Comparison of ENCODE assay signal across 16 cellular contexts in genomic region chr15:67880651-67881182, GRCh38. TPM values are rescaled to one million over a fixed set of nuclear protein-coding genes. Genes with fewer than 3 reads are reported as not detected.
DNase-seq lines count a peak whose midpoint lies in the region; ATAC-seq, FAIRE-seq and TF ChIP-seq lines count a peak whose summit lies in the region.
"Had no signal": no experiment of that assay in that cellular context is flagged by ENCODE, and none has a peak within 500 bp of the region (broad histone marks: within the 10 kb centered on the region; RNA-seq: fewer than 3 reads in every experiment).

No MANE protein-coding gene starts in this region.

- H3K4me3 ChIP-seq in small intestine (ENCODE audit: low read depth in 1 of 2, low read length in 2 of 2) = no peak overlapping the region
- H3K4me3 ChIP-seq: cardiac muscle cell, PC-9 had no signal

- 77 to 86% (median 78%) methylated on average over 3 of the region's 3 CpGs for WGBS in small intestine, 3 donors

- ATAC-seq in esophagus mucosa = peak; percentile 29
- ATAC-seq in T-helper 17 cell = no peak
- ATAC-seq: activated T-cell treated with anti-CD3 and anti-CD28 coated beads, Interleukin-2, amount 50 U/mL, for 72 hours; WTC11 had no signal

- POLR2A ChIA-PET in HEK293T (lab: Yijun Ruan, JAX) = interaction anchor here (1.0 kb wide), 1 partner anchor 173 kb away, joined by 4 read pairs; the partner anchor contains the start of gene PIAS1

- no peak overlapping the region for H3K27ac ChIP-seq in small intestine (ENCODE audit: low read depth in 1 of 2, low read length in 1 of 2)
- H3K27ac ChIP-seq: cardiac muscle cell, PC-9 had no signal

- no peak for FAIRE-seq in small intestine (lab: Jason Lieb, UNC)
- FAIRE-seq: H54 had no signal

- peaks cover 26% of the 10 kb centered on the region for H3K27me3 Mint-ChIP-seq in T-helper 17 cell

- H3K27me3 ChIP-seq in small intestine (ENCODE audit: control insufficient read depth in 2 of 2, insufficient read depth in 2 of 2, low read length in 2 of 2) = no peaks in the 10 kb centered on the region
- H3K27me3 ChIP-seq: cardiac muscle cell had no signal

- DNase-seq in NCI-H345 (lab: John Stamatoyannopoulos, UW) (peak; percentile 6), NCI-H345 treated with DMSO at 0.1 percent for 48 hours (lab: John Stamatoyannopoulos, UW; ENCODE audit: unreplicated experiment) (no peak), RPMI8226 (peak; percentile 85), small intestine (peak; percentile 27), T-helper 17 cell (no peak), HEK293T (ENCODE audit: extremely low spot score) (no peak)
- no peak for DNase-seq in stimulated activated CD4-positive, alpha-beta T cell treated with anti-CD3 and anti-CD28 coated beads, Interleukin-4, amount 100 ng/mL, for 24 hours
- DNase-seq: activated T-cell treated with anti-CD3 and anti-CD28 coated beads, Interleukin-2, amount 50 U/mL, for 72 hours; PC-9; stimulated activated CD4-positive, alpha-beta T cell treated with anti-CD3 and anti-CD28 coated beads, Interleukin-2, amount 100 ng/mL, for 24 hours had no signal

- peaks cover 10% of the 10 kb centered on the region for H3K4me1 Mint-ChIP-seq in T-helper 17 cell

- no peak overlapping the region for H3K27ac Mint-ChIP-seq in T-helper 17 cell
- H3K27ac Mint-ChIP-seq: activated T-cell treated with anti-CD3 and anti-CD28 coated beads, Interleukin-2, amount 50 U/mL, for 72 hours; WTC11 had no signal

- CTCF ChIA-PET in HEK293T (lab: Yijun Ruan, JAX) = interaction anchor here (0.7 kb wide), 1 partner anchor 163 kb away, joined by 3 read pairs; no protein-coding TSS in a partner anchor

- peaks cover 10% of the 10 kb centered on the region for H3K36me3 Mint-ChIP-seq in T-helper 17 cell (ENCODE audit: low read depth)
- H3K36me3 Mint-ChIP-seq: WTC11 had no signal

- H3K4me1 ChIP-seq in small intestine (ENCODE audit: control insufficient read depth in 2 of 2, insufficient read depth in 1 of 2, low read depth in 1 of 2, low read length in 1 of 2) = peaks cover 0 to 2% of the 10 kb centered on the region in 2 donors

- no peaks in the 10 kb centered on the region for H3K36me3 ChIP-seq in small intestine (ENCODE audit: control insufficient read depth in 2 of 2, insufficient read depth in 2 of 2, low read length in 2 of 2)
- H3K36me3 ChIP-seq: cardiac muscle cell had no signal

- H3K9me3 ChIP-seq in small intestine (ENCODE audit: control insufficient read depth, low read depth) (no peaks in the 10 kb centered on the region), T-helper 17 cell (ENCODE audit: control insufficient read depth, low read length, poor library complexity, severe bottlenecking) (no peaks in the 10 kb centered on the region)

- no peak overlapping the region for H3K4me3 Mint-ChIP-seq in T-helper 17 cell
- H3K4me3 Mint-ChIP-seq: activated T-cell treated with anti-CD3 and anti-CD28 coated beads, Interleukin-2, amount 50 U/mL, for 72 hours; WTC11 had no signal

TF ChIP-seq in HEK293T, 16 proteins besides CTCF, POLR2A, EP300 and RAD21:
- TF ChIP-seq FOXM1 (IDR thresholded peaks at IDR 0.05; ENCODE audit: borderline replicate concordance) = no peak
- TF ChIP-seq FOXA1 (IDR thresholded peaks at IDR 0.05) = no peak
- TF ChIP-seq FOXK2 (IDR thresholded peaks at IDR 0.05) = no peak
- no peak for TF ChIP-seq L3MBTL2 (conservative IDR thresholded peaks at IDR 0.05)
- TF ChIP-seq PKNOX1 (IDR thresholded peaks at IDR 0.05) = no peak
- no peak for TF ChIP-seq LEF1 (IDR thresholded peaks at IDR 0.05; ENCODE audit: borderline replicate concordance)
- TF ChIP-seq HDGF (IDR thresholded peaks at IDR 0.05; ENCODE audit: borderline replicate concordance) = no peak
- no peak for TF ChIP-seq CTBP1 (IDR thresholded peaks at IDR 0.05; ENCODE audit: borderline replicate concordance)
- TF ChIP-seq ARNT (IDR thresholded peaks at IDR 0.05) = no peak
- TF ChIP-seq SP1 (IDR thresholded peaks at IDR 0.05) = no peak
- no peak for TF ChIP-seq NFRKB (IDR thresholded peaks at IDR 0.05)
- no peak for TF ChIP-seq BHLHE40 (IDR thresholded peaks at IDR 0.05; ENCODE audit: borderline replicate concordance)
- no peak for TF ChIP-seq SUZ12 (IDR thresholded peaks at IDR 0.05)
- TF ChIP-seq TARDBP (IDR thresholded peaks at IDR 0.05) = no peak
- no peak for TF ChIP-seq ELF4 (IDR thresholded peaks at IDR 0.05)
- TF ChIP-seq ZNF384 (IDR thresholded peaks at IDR 0.05) = no peak

RNA-seq across cellular contexts. Expression of gene RNU6-1, which starts 40.9 kb away (rescaled TPM):
- total RNA-seq in esophagus mucosa (not detected), T-helper 17 cell (not detected)
- not detected for polyA plus RNA-seq in small intestine
- total RNA-seq: activated T-cell treated with anti-CD3 and anti-CD28 coated beads, Interleukin-2, amount 50 U/mL, for 72 hours; cardiac muscle cell; osteoblast; PC-9; WTC11 had no signal
- polyA plus RNA-seq: AG04450, cardiac muscle cell had no signal

RNA-seq across cellular contexts. Expression of gene SKOR1, which starts 55.4 kb away (rescaled TPM):
- total RNA-seq in esophagus mucosa (0.08 TPM), T-helper 17 cell (1 to 10 TPM; 2.2 to 2.7 TPM)
- under 1 TPM; 0.31 to 0.81 (median 0.45) TPM for polyA plus RNA-seq in small intestine
- polyA plus RNA-seq: cardiac muscle cell had no signal

Comparison
In these comparisons a context has a peak if more than half of its experiments do, and no peak if none do; other contexts are left out.
1. DNase-seq: peak in NCI-H345 (single experiment), RPMI8226 (single experiment) and small intestine (single experiment); none in NCI-H345 treated with DMSO at 0.1 percent for 48 hours (single experiment), stimulated activated CD4-positive, alpha-beta T cell treated with anti-CD3 and anti-CD28 coated beads, Interleukin-4, amount 100 ng/mL, for 24 hours (single experiment), T-helper 17 cell (0 of 3) and HEK293T (single experiment).